Comparison of ENCODE assay signal across 8 cellular contexts in the genomic region with DNA sequence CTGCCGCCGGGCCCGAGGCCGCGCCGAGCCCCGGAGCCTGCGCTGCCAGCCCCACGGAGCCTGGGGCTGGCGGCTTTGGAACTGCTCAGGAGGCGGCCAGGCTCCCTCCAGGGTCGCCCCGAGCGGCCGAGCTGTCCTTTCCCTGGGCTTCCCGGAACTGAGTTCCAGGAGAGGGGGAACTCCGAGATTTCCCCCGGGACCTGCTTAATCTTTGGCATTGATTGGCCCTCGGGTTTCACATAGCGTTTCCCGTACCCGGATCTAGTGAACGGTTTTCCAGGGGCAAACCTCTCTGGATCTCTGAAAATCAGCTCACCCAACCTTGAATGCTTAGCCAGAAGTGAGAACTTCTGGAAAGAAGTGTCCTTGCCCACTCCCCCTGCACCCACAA. TPM values are rescaled to one million over a fixed set of nuclear protein-coding genes. Genes with fewer than 3 reads are reported as not detected.
DNase-seq lines count a peak whose midpoint lies in the region; ATAC-seq and TF ChIP-seq lines count a peak whose summit lies in the region.

No MANE protein-coding gene starts in this region.

- ATAC-seq in GM18508 (IDR thresholded peaks at IDR 0.05; ENCODE audit: insufficient read depth, unreplicated experiment): peak; percentile 3
- no peak for ATAC-seq in body of pancreas
- no peak for ATAC-seq in HG03432 (IDR thresholded peaks at IDR 0.05; ENCODE audit: unreplicated experiment)

- 0 to 3% methylated on average over 5 to 23 of the region's 23 CpGs for WGBS in body of pancreas, 2 donors
- WGBS in lower leg skin, 2 donors: 0 to 2% methylated on average over 5 to 17 of the region's 23 CpGs

- peaks cover 2% of the 10 kb centered on the region for H3K27me3 Mint-ChIP-seq in type B pancreatic cell

- H3K9me3 ChIP-seq in body of pancreas: no peaks in the 10 kb centered on the region

- DNase-seq in AG20443 (ENCODE audit: low spot score): peak; percentile 71
- peak; percentile 47 for DNase-seq in NCI-H128 (lab: John Stamatoyannopoulos, UW; ENCODE audit: unreplicated experiment)
- DNase-seq in body of pancreas: peak in 3 of 4 donors; percentile 50 to 62 (median 53)
- no peak for DNase-seq in lower leg skin (ENCODE audit: low spot score in 2 of 2)
- DNase-seq in type B pancreatic cell (ENCODE audit: extremely low spot score, unreplicated experiment): no peak
- DNase-seq in germinal center (ENCODE audit: low spot score): no peak

- H3K4me1 ChIP-seq in body of pancreas: peaks cover 58% of the 10 kb centered on the region

- peak overlapping the region; percentile 92 to 96 (median 94) for H3K27ac ChIP-seq in body of pancreas

- H3K36me3 Mint-ChIP-seq in type B pancreatic cell: peaks cover 5% of the 10 kb centered on the region

- H3K36me3 ChIP-seq in body of pancreas (replicated peaks in 1 of 2; ENCODE audit: insufficient read depth in 1 of 2, low read depth in 2 of 2): no peaks in the 10 kb centered on the region

- peaks cover 25% of the 10 kb centered on the region for H3K4me1 Mint-ChIP-seq in type B pancreatic cell (ENCODE audit: unreplicated experiment)

- peak overlapping the region; percentile 91 for H3K27ac Mint-ChIP-seq in type B pancreatic cell

- intact Hi-C loops in body of pancreas (cut with DNase I) (no loop called here), lower leg skin (cut with DNase I; ENCODE audit: low total_unique reads) (no loop called here)

- TF ChIP-seq POLR2A in body of pancreas (IDR thresholded peaks at IDR 0.05) (peak in 2 of 3 donors; percentile 54 to 65), lower leg skin (IDR thresholded peaks at IDR 0.05) (no peak)

- H3K4me3 ChIP-seq in body of pancreas (peak overlapping the region; percentile 21 to 43), lower leg skin (ENCODE audit: low read depth, poor library complexity, severe bottlenecking) (peak overlapping the region; percentile 56)

- TF ChIP-seq CTCF in body of pancreas (IDR thresholded peaks at IDR 0.05) (no peak), lower leg skin (IDR thresholded peaks at IDR 0.05) (no peak), type B pancreatic cell (conservative IDR thresholded peaks at IDR 0.05) (no peak)

- H3K4me3 Mint-ChIP-seq in type B pancreatic cell: peak overlapping the region; percentile 91

- no peaks in the 10 kb centered on the region for H3K9me3 Mint-ChIP-seq in type B pancreatic cell

- no peaks in the 10 kb centered on the region for H3K27me3 ChIP-seq in body of pancreas

RNA-seq across cellular contexts. Expression of a gene that starts 0.5 kb away (rescaled TPM):
- total RNA-seq in body of pancreas: 10 to 100 TPM; 24.1 to 35.6 TPM
- 10 to 100 TPM; 65.5 to 98.7 (median 87.8) TPM for total RNA-seq in lower leg skin
- 18.7 and 26.1 TPM in 2 replicates for total RNA-seq in type B pancreatic cell (ENCODE audit: low replicate concordance)

RNA-seq across cellular contexts. Expression of a gene that starts 57.6 kb away (rescaled TPM):
- total RNA-seq in body of pancreas (10 to 100 TPM; 14.5 to 16.5 TPM), lower leg skin (10 to 100 TPM; 25.3 to 75.5 (median 45.3) TPM), type B pancreatic cell (ENCODE audit: low replicate concordance) (5.6 and 17.4 TPM in 2 replicates)

Comparison
In these comparisons a context has a peak if more than half of its experiments do, and no peak if none do; other contexts are left out.
1. DNase-seq: peak in AG20443 (single experiment), NCI-H128 (single experiment) and body of pancreas (3 of 4); none in lower leg skin (0 of 2), type B pancreatic cell (single experiment) and germinal center (single experiment).
2. POLR2A ChIP-seq: peak in body of pancreas (2 of 3); none in lower leg skin (0 of 2).